In the genomic region with DNA sequence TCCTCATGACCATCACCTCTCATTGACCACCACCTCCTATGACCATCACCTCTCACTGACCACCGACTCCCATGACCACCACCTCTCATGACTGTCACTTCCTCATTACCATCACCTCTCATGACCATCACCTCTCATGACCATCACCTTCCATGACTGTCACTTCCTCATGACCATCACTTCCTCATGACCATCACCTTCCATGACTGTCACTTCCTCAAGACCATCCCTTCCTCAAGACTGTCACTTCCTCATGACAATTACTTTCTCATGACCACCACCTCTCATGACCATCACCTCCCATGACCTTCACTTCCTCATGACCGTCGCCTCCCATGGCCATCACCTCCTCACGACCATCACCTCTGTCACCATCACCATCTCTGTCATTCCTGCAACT, we compare ENCODE assay signal across 21 cellular contexts. TPM values are rescaled to one million over a fixed set of nuclear protein-coding genes. Genes with fewer than 3 reads are reported as not detected.
DNase-seq lines count a peak whose midpoint lies in the region; ATAC-seq, FAIRE-seq and TF ChIP-seq lines count a peak whose summit lies in the region.
"Had no signal": no experiment of that assay in that cellular context is flagged by ENCODE, and none has a peak within 500 bp of the region (broad histone marks: within the 10 kb centered on the region; RNA-seq: fewer than 3 reads in every experiment).

No MANE protein-coding gene starts in this region.

- FAIRE-seq in K562 (lab: Jason Lieb, UNC) = peak; percentile 56
- no peak for FAIRE-seq in RCC 7860 (lab: Jason Lieb, UNC)

- H3K4me1 Mint-ChIP-seq in natural killer cell treated with Interleukin-12 subunit alpha and Interleukin-12 subunit beta and Interleukin-15 and Interleukin-18, amount 100 ng/mL, for 72 hours (ENCODE audit: low read depth in 2 of 2) = peaks cover 23 to 25% of the 10 kb centered on the region in 2 donors
- H3K4me1 Mint-ChIP-seq: endodermal cell, T-helper 17 cell, WTC11 had no signal

- no peaks in the 10 kb centered on the region for H3K27me3 Mint-ChIP-seq in natural killer cell treated with Interleukin-12 subunit alpha and Interleukin-12 subunit beta and Interleukin-15 and Interleukin-18, amount 100 ng/mL, for 72 hours
- H3K27me3 Mint-ChIP-seq: T-helper 17 cell had no signal

- intact Hi-C loops in cardiac septum (cut with DNase I) (no loop called here), Right ventricle myocardium superior (cut with DNase I) (no loop called here), K562 (cut with micrococcal nuclease) (loop anchor here (10.0 kb wide), 1 partner anchor 137 kb away; no protein-coding TSS in a partner anchor), PC-3 (cut with micrococcal nuclease) (no loop called here), stomach (cut with DNase I; ENCODE audit: low total_unique reads) (no loop called here)

- BruUV-seq in K562 (replicated peaks; lab: Mats Ljungman, UMichigan) (no TSS peak), PC-3 (replicated peaks; lab: Mats Ljungman, UMichigan) (no TSS peak)

- H3K4me3 ChIP-seq in K562 (no peak overlapping the region), PC-3 (ENCODE audit: low read length) (no peak overlapping the region), stomach (no peak overlapping the region)
- H3K4me3 ChIP-seq: heart left ventricle, lung, upper lobe of left lung had no signal

- H3K9me3 ChIP-seq in K562 (replicated peaks; ENCODE audit: control insufficient read depth, insufficient read depth, low read depth, low read length) (peaks cover 5% of the 10 kb centered on the region; the same call in 1 of the 2 replicates), PC-3 (ENCODE audit: low read length) (no peaks in the 10 kb centered on the region), stomach (peaks cover 0 to 4% (median 0%) of the 10 kb centered on the region in 4 donors)
- H3K9me3 ChIP-seq: heart left ventricle, upper lobe of left lung had no signal

- DNase-seq in cardiac septum (ENCODE audit: low spot score) = peak; percentile 31
- no peak for DNase-seq in Right ventricle myocardium superior
- no peak for DNase-seq in K562 (ENCODE audit: extremely low read depth in 1 of 4, low spot score in 3 of 4)
- peak; percentile 18 for DNase-seq in natural killer cell treated with Interleukin-12 subunit alpha and Interleukin-12 subunit beta and Interleukin-15 and Interleukin-18, amount 100 ng/mL, for 72 hours (ENCODE audit: low spot score)
- no peak for DNase-seq in PC-3
- DNase-seq in stomach = no peak
- DNase-seq in RCC 7860 (ENCODE audit: low spot score) = no peak
- DNase-seq in ureter (ENCODE audit: low spot score) = no peak
- DNase-seq: activated CD8-positive, alpha-beta memory T cell treated with anti-CD3 and anti-CD28 coated beads for 24 hours; endodermal cell; H9; NCI-H1694 treated with DMSO at 0.1 percent for 48 hours; NCI-H446 treated with DMSO at 0.1 percent for 48 hours; SHP77 treated with DMSO at 0.1 percent for 48 hours; stimulated activated naive CD8-positive, alpha-beta T cell treated with anti-CD3 and anti-CD28 coated beads, Interleukin-15, Interleukin-2, amounts not matched to agents 100 U/mL and 50 U/mL, for 24 hours; T-helper 17 cell had no signal

- H2AFZ ChIP-seq in K562 (ENCODE audit: low read depth, low read length) (no peak overlapping the region), PC-3 (ENCODE audit: low read length) (no peak overlapping the region)

- no peaks in the 10 kb centered on the region for H3K79me2 ChIP-seq in K562 (ENCODE audit: control insufficient read depth, insufficient read depth, low read length)
- no peaks in the 10 kb centered on the region for H3K79me2 ChIP-seq in PC-3 (ENCODE audit: low read length)

- TF ChIP-seq POLR2A in K562 (conservative IDR thresholded peaks at IDR 0.05) (no peak), stomach (IDR thresholded peaks at IDR 0.05) (no peak)

- no peaks in the 10 kb centered on the region for H3K36me3 ChIP-seq in K562 (ENCODE audit: control insufficient read depth, insufficient read depth, low read length)
- H3K36me3 ChIP-seq in PC-3 (ENCODE audit: low read depth, low read length) = no peaks in the 10 kb centered on the region
- no peaks in the 10 kb centered on the region for H3K36me3 ChIP-seq in stomach
- H3K36me3 ChIP-seq: heart left ventricle, upper lobe of left lung had no signal

- TF ChIP-seq EP300 in K562 (IDR thresholded peaks at IDR 0.05; ENCODE audit: low read length) (no peak), stomach (IDR thresholded peaks at IDR 0.05) (no peak)

- no peaks in the 10 kb centered on the region for H3K27me3 ChIP-seq in K562 (ENCODE audit: control insufficient read depth in 2 of 2, insufficient read depth in 2 of 2, low read length in 2 of 2)
- H3K27me3 ChIP-seq in PC-3 (ENCODE audit: low read length) = no peaks in the 10 kb centered on the region
- no peaks in the 10 kb centered on the region for H3K27me3 ChIP-seq in stomach
- H3K27me3 ChIP-seq: heart left ventricle, upper lobe of left lung had no signal

- peak overlapping the region; percentile 80 for H3K27ac Mint-ChIP-seq in natural killer cell treated with Interleukin-12 subunit alpha and Interleukin-12 subunit beta and Interleukin-15 and Interleukin-18, amount 100 ng/mL, for 72 hours
- H3K27ac Mint-ChIP-seq: endodermal cell, H9, T-helper 17 cell, WTC11 had no signal

- in situ Hi-C loops in K562 (cut with MboI) = no loop called here

- H3K4me1 ChIP-seq in K562 (replicated peaks in 1 of 2; ENCODE audit: control insufficient read depth in 2 of 2, insufficient read depth in 2 of 2, low read length in 2 of 2) (peaks cover 14 to 45% of the 10 kb centered on the region in 2 experiments), PC-3 (ENCODE audit: insufficient read depth, low read length) (no peaks in the 10 kb centered on the region), stomach (peaks cover 0 to 22% (median 16%) of the 10 kb centered on the region in 4 donors)

- 58% methylated on average over 4 of the region's 4 CpGs for WGBS in K562 (ENCODE audit: insufficient coverage, low coverage, missing lambda C conversion rate)
- WGBS in stomach, 5 donors = 91 to 96% (median 92%) methylated on average over 4 of the region's 4 CpGs

- CTCF ChIA-PET in K562 (lab: Yijun Ruan, JAX; ENCODE audit: low intra/inter-chr PET ratio) (no interaction called here), PC-3 (lab: Charles Lee) (no interaction called here)

- no peaks in the 10 kb centered on the region for H4K20me1 ChIP-seq in K562 (replicated peaks; ENCODE audit: control insufficient read depth, insufficient read depth, low read length)
- no peaks in the 10 kb centered on the region for H4K20me1 ChIP-seq in PC-3 (ENCODE audit: low read length)

- ATAC-seq in Right ventricle myocardium superior (ENCODE audit: poor library complexity) (no peak), K562 (no peak), PC-3 (no peak)
- ATAC-seq in natural killer cell treated with Interleukin-12 subunit alpha and Interleukin-12 subunit beta and Interleukin-15 and Interleukin-18, amount 100 ng/mL, for 72 hours = no peak
- ATAC-seq: heart left ventricle, T-helper 17 cell, WTC11 had no signal

- no peaks in the 10 kb centered on the region for H3K9me1 ChIP-seq in K562 (ENCODE audit: control insufficient read depth, insufficient read depth, low read length)

- TF ChIP-seq CTCF in K562 (IDR thresholded peaks at IDR 0.05 in 2 of 3, conservative IDR thresholded peaks at IDR 0.05 in 1 of 3; ENCODE audit: insufficient read depth in 2 of 3, low read depth in 1 of 3, low read length in 3 of 3) (no peak), PC-3 (conservative IDR thresholded peaks at IDR 0.05; ENCODE audit: low read depth, low read length) (no peak), stomach (IDR thresholded peaks at IDR 0.05) (no peak)

- H3K27ac ChIP-seq in K562 (ENCODE audit: extremely low read depth, low read depth, low read length) = no peak overlapping the region; the same call in 2 of the 3 replicates
- no peak overlapping the region for H3K27ac ChIP-seq in PC-3 (ENCODE audit: low read length)
- H3K27ac ChIP-seq in stomach = no peak overlapping the region
- H3K27ac ChIP-seq: upper lobe of left lung had no signal

- no peaks in the 10 kb centered on the region for H3K9me2 ChIP-seq in PC-3 (replicated peaks; ENCODE audit: low read length)

- no peaks in the 10 kb centered on the region for H3F3A ChIP-seq in PC-3 (ENCODE audit: low read length, unreplicated experiment)

- H3K9ac ChIP-seq in K562 (ENCODE audit: insufficient read depth in 1 of 2, low read depth in 2 of 2, low read length in 2 of 2) (no peak overlapping the region), PC-3 (ENCODE audit: low read length) (no peak overlapping the region)

- no peak for TF ChIP-seq RAD21 in K562 (CRISPR knock-in tag; conservative IDR thresholded peaks at IDR 0.05 in 1 of 2, IDR thresholded peaks at IDR 0.05 in 1 of 2)

- H3K4me2 ChIP-seq in K562 (ENCODE audit: insufficient read depth, low read length) (no peak overlapping the region), PC-3 (ENCODE audit: low read length) (no peak overlapping the region)

- POLR2A ChIA-PET in K562 (lab: Yijun Ruan, JAX) (no interaction called here), PC-3 (lab: Charles Lee; ENCODE audit: unreplicated experiment) (no interaction called here)

- peak overlapping the region; percentile 28 for H3K4me3 Mint-ChIP-seq in natural killer cell treated with Interleukin-12 subunit alpha and Interleukin-12 subunit beta and Interleukin-15 and Interleukin-18, amount 100 ng/mL, for 72 hours
- H3K4me3 Mint-ChIP-seq: endodermal cell, neural crest cell, T-helper 17 cell, WTC11 had no signal

- H3K9me3 Mint-ChIP-seq in natural killer cell treated with Interleukin-12 subunit alpha and Interleukin-12 subunit beta and Interleukin-15 and Interleukin-18, amount 100 ng/mL, for 72 hours = peaks cover 19% of the 10 kb centered on the region

- peaks cover 14% of the 10 kb centered on the region for H3K36me3 Mint-ChIP-seq in natural killer cell treated with Interleukin-12 subunit alpha and Interleukin-12 subunit beta and Interleukin-15 and Interleukin-18, amount 100 ng/mL, for 72 hours

RNA-seq across cellular contexts. Expression of gene PDGFA, which starts 51.5 kb away (rescaled TPM):
- 38.9 TPM for total RNA-seq in cardiac septum
- 34.5 TPM for total RNA-seq in Right ventricle myocardium superior
- total RNA-seq in K562 (2011; cell fraction: chromatin; rRNA removed; ENCODE audit: low replicate concordance) = 21.5 and 51.6 TPM in 2 replicates
- 36.1 and 57.4 TPM in 2 replicates for total RNA-seq in K562 (2011; cell fraction: nucleolus; rRNA removed)
- total RNA-seq in K562 (2011; cell fraction: nucleoplasm; rRNA removed) = 30.2 and 38.4 TPM in 2 replicates
- total RNA-seq in K562 (2014; rRNA removed) = 8.1 and 10.0 TPM in 2 replicates
- 3.6 and 5.0 TPM in 2 replicates for total RNA-seq in K562 (2014; rRNA removed; fragmentation: Illumina TruSeq; extraction: Trizol)
- total RNA-seq in K562 (2015; rRNA removed; fragmentation: Illumina TruSeq; extraction: Trizol) = 4.6 and 6.1 TPM in 2 replicates
- 9.8 and 10.2 TPM in 2 replicates for total RNA-seq in K562 (2021)
- polyA plus RNA-seq in K562 (2011; rRNA removed) = 7.9 TPM in 2 replicates
- 5.2 and 10.8 TPM in 2 replicates for polyA plus RNA-seq in K562 (2011; cell fraction: cytosol; rRNA removed)
- 13.3 and 32.6 TPM in 2 replicates for polyA plus RNA-seq in K562 (2011; cell fraction: nucleus; rRNA removed)
- 6.4 and 9.1 TPM in 2 replicates for polyA plus RNA-seq in K562 (2012)
- polyA plus RNA-seq in K562 (2014; fragmentation: Illumina TruSeq; extraction: Trizol) = 2.5 and 4.7 TPM in 2 replicates
- 1 to 10 TPM; 3.9 to 9.5 TPM for polyA plus RNA-seq in K562 (2014; fragmentation: Nextera tagmentation; extraction: Ambion mirVana)
- 2.6 and 3.6 TPM in 2 replicates for polyA plus RNA-seq in K562 (2014; rRNA removed)
- polyA minus RNA-seq in K562 (2011; rRNA and poly(A)+ RNA removed) = 24.4 and 37.5 TPM in 2 replicates
- polyA minus RNA-seq in K562 (2011; cell fraction: cytosol; rRNA and poly(A)+ RNA removed) = 34.5 and 45.2 TPM in 2 replicates
- 11.0 and 13.5 TPM in 2 replicates for polyA minus RNA-seq in K562 (2011; cell fraction: nucleus; rRNA and poly(A)+ RNA removed)
- 1 to 10 TPM; 1.3 to 5.0 TPM for total RNA-seq in natural killer cell treated with Interleukin-12 subunit alpha and Interleukin-12 subunit beta and Interleukin-15 and Interleukin-18, amount 100 ng/mL, for 72 hours
- 16.1 and 18.4 TPM in 2 replicates for total RNA-seq in PC-3 (2014; rRNA removed)
- 10 to 100 TPM; 11.1 to 93.0 (median 55.9) TPM for total RNA-seq in stomach
- polyA plus RNA-seq in stomach = 10 to 100 TPM; 15.0 to 36.0 (median 25.3) TPM
- total RNA-seq in ureter = 31.5 TPM

Comparison
In these comparisons a context has a peak if more than half of its experiments do, and no peak if none do; other contexts are left out.
1. DNase-seq: peak in cardiac septum (single experiment) and natural killer cell treated with Interleukin-12 subunit alpha and Interleukin-12 subunit beta and Interleukin-15 and Interleukin-18, amount 100 ng/mL, for 72 hours (single experiment); none in Right ventricle myocardium superior (single experiment), K562 (0 of 4), PC-3 (single experiment), stomach (single experiment), RCC 7860 (single experiment) and ureter (single experiment).